9 cellular contexts compared by ENCODE assay signal in genomic region chr6:31354788-31355539, GRCh38. TPM values are rescaled to one million over a fixed set of nuclear protein-coding genes. Genes with fewer than 3 reads are reported as not detected.
DNase-seq lines count a peak whose midpoint lies in the region; ATAC-seq lines count a peak whose summit lies in the region.
"Had no signal": no experiment of that assay in that cellular context is flagged by ENCODE, and none has a peak within 500 bp of the region (broad histone marks: within the 10 kb centered on the region; RNA-seq: fewer than 3 reads in every experiment).

No MANE protein-coding gene starts in this region.

- H3K36me3 Mint-ChIP-seq in activated CD4-positive, alpha-beta memory T cell treated with anti-CD3 and anti-CD28 coated beads, Interleukin-2, amount 10 ng/mL, durations not matched to agents 7 days and 5 days (ENCODE audit: low read depth) = peaks cover 69% of the 10 kb centered on the region
- peaks cover 32 to 37% (median 37%) of the 10 kb centered on the region in 3 donors for H3K36me3 Mint-ChIP-seq in immature natural killer cell
- H3K36me3 Mint-ChIP-seq in stimulated activated naive B cell treated with anti-CD40 and anti-IgM and Interleukin-4, amounts not matched to agents 10 μg/mL and 1 μg/mL and 100 μg/mL, for 72 hours = peaks cover 49 to 52% of the 10 kb centered on the region in 2 donors

- POLR2A ChIA-PET in activated CD4-positive, alpha-beta memory T cell treated with anti-CD3 and anti-CD28 coated beads, Interleukin-2, amount 10 ng/mL, durations not matched to agents 7 days and 5 days (lab: Charles Lee) = interaction anchor here (2.3 to 5.0 kb wide), 5 partner anchors 82 to 196 kb away, joined by 6 to 66 read pairs (median 14); partner anchors contain the start of gene TCF19

- CTCF ChIA-PET in activated CD4-positive, alpha-beta memory T cell treated with anti-CD3 and anti-CD28 coated beads, Interleukin-2, amount 10 ng/mL, durations not matched to agents 7 days and 5 days (lab: Charles Lee) = interaction anchor here (1.3 kb wide), 1 partner anchor 85 kb away, joined by 4 read pairs; no protein-coding TSS in a partner anchor

- peak; percentile 36 for DNase-seq in activated T-cell treated with anti-CD3 and anti-CD28 coated beads, Interleukin-2, amount 50 U/mL, for 1 hour
- DNase-seq in activated T-cell treated with anti-CD3 and anti-CD28 coated beads for 4 hours (no peak), immature natural killer cell (peak; percentile 22 to 30 (median 27)), iPS-NIHi11 (ENCODE audit: low spot score) (no peak)
- DNase-seq in activated CD4-positive, alpha-beta memory T cell treated with anti-CD3 and anti-CD28 coated beads, Interleukin-2, amount 10 ng/mL, durations not matched to agents 7 days and 5 days = peak; percentile 19
- DNase-seq in stimulated activated naive B cell treated with anti-CD40 and anti-IgM and Interleukin-4, amounts not matched to agents 10 μg/mL and 1 μg/mL and 100 μg/mL, for 72 hours = no peak
- DNase-seq: NCI-H1092 had no signal

- no peaks in the 10 kb centered on the region for H3K9me3 Mint-ChIP-seq in activated CD4-positive, alpha-beta memory T cell treated with anti-CD3 and anti-CD28 coated beads, Interleukin-2, amount 10 ng/mL, durations not matched to agents 7 days and 5 days
- no peaks in the 10 kb centered on the region for H3K9me3 Mint-ChIP-seq in immature natural killer cell
- no peaks in the 10 kb centered on the region for H3K9me3 Mint-ChIP-seq in stimulated activated naive B cell treated with anti-CD40 and anti-IgM and Interleukin-4, amounts not matched to agents 10 μg/mL and 1 μg/mL and 100 μg/mL, for 72 hours

- peaks cover 62% of the 10 kb centered on the region for H3K4me1 Mint-ChIP-seq in activated CD4-positive, alpha-beta memory T cell treated with anti-CD3 and anti-CD28 coated beads, Interleukin-2, amount 10 ng/mL, durations not matched to agents 7 days and 5 days
- peaks cover 69 to 80% of the 10 kb centered on the region in 2 donors for H3K4me1 Mint-ChIP-seq in immature natural killer cell
- H3K4me1 Mint-ChIP-seq in stimulated activated naive B cell treated with anti-CD40 and anti-IgM and Interleukin-4, amounts not matched to agents 10 μg/mL and 1 μg/mL and 100 μg/mL, for 72 hours = peaks cover 53 to 87% of the 10 kb centered on the region in 2 donors

- peak overlapping the region; percentile 55 for H3K27ac Mint-ChIP-seq in activated CD4-positive, alpha-beta memory T cell treated with anti-CD3 and anti-CD28 coated beads, Interleukin-2, amount 10 ng/mL, durations not matched to agents 7 days and 5 days
- H3K27ac Mint-ChIP-seq in immature natural killer cell = peak overlapping the region; percentile 46 to 100 (median 96)
- H3K27ac Mint-ChIP-seq in stimulated activated naive B cell treated with anti-CD40 and anti-IgM and Interleukin-4, amounts not matched to agents 10 μg/mL and 1 μg/mL and 100 μg/mL, for 72 hours = peak overlapping the region; percentile 96

- ATAC-seq in stimulated activated naive B cell treated with anti-CD40 and anti-IgM and Interleukin-4, amounts not matched to agents 10 μg/mL and 1 μg/mL and 100 μg/mL, for 72 hours (replicated peaks) = no peak
- ATAC-seq in HG03342 (IDR thresholded peaks at IDR 0.05; ENCODE audit: unreplicated experiment) = no peak
- ATAC-seq in HG02938 (IDR thresholded peaks at IDR 0.05; ENCODE audit: unreplicated experiment) = no peak

- no peaks in the 10 kb centered on the region for H3K27me3 Mint-ChIP-seq in activated CD4-positive, alpha-beta memory T cell treated with anti-CD3 and anti-CD28 coated beads, Interleukin-2, amount 10 ng/mL, durations not matched to agents 7 days and 5 days
- H3K27me3 Mint-ChIP-seq in immature natural killer cell (ENCODE audit: low read depth in 3 of 3) = peaks cover 65 to 69% (median 66%) of the 10 kb centered on the region in 3 donors
- no peaks in the 10 kb centered on the region for H3K27me3 Mint-ChIP-seq in stimulated activated naive B cell treated with anti-CD40 and anti-IgM and Interleukin-4, amounts not matched to agents 10 μg/mL and 1 μg/mL and 100 μg/mL, for 72 hours

- H3K4me3 Mint-ChIP-seq in activated CD4-positive, alpha-beta memory T cell treated with anti-CD3 and anti-CD28 coated beads, Interleukin-2, amount 10 ng/mL, durations not matched to agents 7 days and 5 days = peak overlapping the region; percentile 99
- H3K4me3 Mint-ChIP-seq in immature natural killer cell = peak overlapping the region; percentile 96 to 99 (median 97)
- H3K4me3 Mint-ChIP-seq in stimulated activated naive B cell treated with anti-CD40 and anti-IgM and Interleukin-4, amounts not matched to agents 10 μg/mL and 1 μg/mL and 100 μg/mL, for 72 hours = peak overlapping the region; percentile 93 to 97

RNA-seq across cellular contexts. Expression of gene HLA-B, which starts 2.0 kb away (rescaled TPM):
- 1,000 to 10,000 TPM; 5,151 to 5,157 TPM for total RNA-seq in activated CD4-positive, alpha-beta memory T cell treated with anti-CD3 and anti-CD28 coated beads, Interleukin-2, amount 10 ng/mL, durations not matched to agents 7 days and 5 days
- polyA plus RNA-seq in immature natural killer cell = over 10,000 TPM in 2 of 3 donors, 1,000 to 10,000 TPM in 1; 9,643 to 11,927 (median 10,594) TPM

RNA-seq across cellular contexts. Expression of gene MICA, which starts 48.4 kb away (rescaled TPM):
- 10 to 100 TPM; 12.0 to 12.3 TPM for total RNA-seq in activated CD4-positive, alpha-beta memory T cell treated with anti-CD3 and anti-CD28 coated beads, Interleukin-2, amount 10 ng/mL, durations not matched to agents 7 days and 5 days
- 1 to 10 TPM; 5.7 to 6.9 (median 6.4) TPM for polyA plus RNA-seq in immature natural killer cell

Comparison
In these comparisons a context has a peak if more than half of its experiments do, and no peak if none do; other contexts are left out.
1. DNase-seq: peak in activated T-cell treated with anti-CD3 and anti-CD28 coated beads, Interleukin-2, amount 50 U/mL, for 1 hour (single experiment), activated CD4-positive, alpha-beta memory T cell treated with anti-CD3 and anti-CD28 coated beads, Interleukin-2, amount 10 ng/mL, durations not matched to agents 7 days and 5 days (single experiment) and immature natural killer cell (3 of 3); none in activated T-cell treated with anti-CD3 and anti-CD28 coated beads for 4 hours (single experiment), stimulated activated naive B cell treated with anti-CD40 and anti-IgM and Interleukin-4, amounts not matched to agents 10 μg/mL and 1 μg/mL and 100 μg/mL, for 72 hours (single experiment) and iPS-NIHi11 (single experiment).
2. Peak in every context shown above with its lines, with median percentiles within 50 percentile points of each other: H3K27ac Mint-ChIP-seq and H3K4me3 Mint-ChIP-seq.